28 cellular contexts compared by ENCODE assay signal in genomic region chr4:92170340-92170739, GRCh38.
"Had no signal": no experiment of that assay in that cellular context is flagged by ENCODE, and none has a peak within 500 bp of the region (broad histone marks: within the 10 kb centered on the region; RNA-seq: fewer than 3 reads in every experiment).

No MANE protein-coding gene starts in this region.

- H3K9ac ChIP-seq: neural progenitor cell, parathyroid adenoma had no signal

- H3K4me3 ChIP-seq: neural progenitor cell, ovary, psoas muscle, skin epidermis, smooth muscle cell, spleen, suprapubic skin, testis, tibial artery, transverse colon, upper lobe of right lung, uterus had no signal

- H3K27ac ChIP-seq: neural progenitor cell, ovary, parathyroid adenoma, psoas muscle, skin epidermis, spleen, suprapubic skin, testis, tibial artery, transverse colon, upper lobe of right lung, uterus had no signal

- H3K9me3 ChIP-seq: ovary, suprapubic skin, testis, tibial artery, transverse colon, upper lobe of right lung, uterus had no signal

- H3K36me3 ChIP-seq: neural progenitor cell, ovary, spleen, suprapubic skin, tibial artery, transverse colon, upper lobe of right lung, uterus had no signal

- H3K4me2 ChIP-seq: neural progenitor cell, smooth muscle cell had no signal

- H3K27me3 ChIP-seq: neural progenitor cell, ovary, spleen, suprapubic skin, testis, tibial artery, transverse colon, upper lobe of right lung, uterus had no signal

- DNase-seq: natural killer cell; occipital lobe; ovary; posterior cingulate gyrus; psoas muscle; right cardiac atrium; spleen; stimulated activated CD4-positive, alpha-beta T cell treated with anti-CD3 and anti-CD28 coated beads, Interleukin-12 subunit alpha, Interleukin-12 subunit beta, amount 100 ng/mL, for 4 hours; stimulated activated CD4-positive, alpha-beta T cell treated with anti-CD3 and anti-CD28 coated beads, Interleukin-1b, Interleukin-23, amount 100 ng/mL, for 48 hours; stimulated activated CD4-positive, alpha-beta T cell treated with anti-CD3 and anti-CD28 coated beads, Interleukin-4, amount 100 ng/mL, for 1 hour; stimulated activated CD4-positive, alpha-beta T cell treated with anti-CD3 and anti-CD28 coated beads, Interleukin-4, amount 100 ng/mL, for 4 hours; stimulated activated CD8-positive, alpha-beta memory T cell treated with anti-CD3 and anti-CD28 coated beads, Interleukin-4, amount 100 ng/mL, for 48 hours; stimulated activated naive CD4-positive, alpha-beta T cell; stimulated activated naive CD8-positive, alpha-beta T cell treated with anti-CD3 and anti-CD28 coated beads, Interleukin-15, amount 100 ng/mL, for 72 hours; stimulated activated naive CD8-positive, alpha-beta T cell treated with anti-CD3 and anti-CD28 coated beads, Interleukin-15, Interleukin-2, amounts not matched to agents 100 U/mL and 50 U/mL, for 24 hours; substantia nigra; testis; tibial artery; transverse colon; upper lobe of right lung; uterus had no signal

- H2AFZ ChIP-seq: neural progenitor cell, parathyroid adenoma had no signal

- H3K4me1 ChIP-seq: neural progenitor cell, parathyroid adenoma, psoas muscle, spleen, suprapubic skin, testis, tibial artery, transverse colon, upper lobe of right lung, uterus had no signal

- ATAC-seq: natural killer cell; psoas muscle; right cardiac atrium; sciatic nerve; stimulated activated memory B cell treated with anti-CD40 and anti-IgM and Interleukin-4, amounts not matched to agents 10 μg/mL and 1 μg/mL and 100 μg/mL, for 72 hours; stimulated activated naive CD8-positive, alpha-beta T cell treated with anti-CD3 and anti-CD28 coated beads, Interleukin-15, amount 100 ng/mL, for 72 hours; stimulated activated naive CD8-positive, alpha-beta T cell treated with anti-CD3 and anti-CD28 coated beads, Interleukin-15, Interleukin-2, amounts not matched to agents 100 U/mL and 50 U/mL, for 24 hours; upper lobe of right lung had no signal
